In genomic region chr2:12694990-12695774, GRCh38 we compare ENCODE assay signal across 14 cellular contexts. TPM values are rescaled to one million over a fixed set of nuclear protein-coding genes. Genes with fewer than 3 reads are reported as not detected.
DNase-seq lines count a peak whose midpoint lies in the region; ATAC-seq and TF ChIP-seq lines count a peak whose summit lies in the region.
"Had no signal": no experiment of that assay in that cellular context is flagged by ENCODE, and none has a peak within 500 bp of the region (broad histone marks: within the 10 kb centered on the region; RNA-seq: fewer than 3 reads in every experiment).

No MANE protein-coding gene starts in this region.

- no peaks in the 10 kb centered on the region for H3K36me3 Mint-ChIP-seq in CD14-positive monocyte
- H3K36me3 Mint-ChIP-seq in activated CD4-positive, alpha-beta T cell treated with anti-CD3 and anti-CD28 coated beads, Interleukin-2, amount 10 ng/mL, durations not matched to agents 7 days and 5 days (ENCODE audit: low read depth) = peaks cover 13% of the 10 kb centered on the region
- H3K36me3 Mint-ChIP-seq: IgD-negative memory B cell had no signal

- H4K8ac ChIP-seq in mesenchymal stem cell (ENCODE audit: low read length) = no peak overlapping the region

- ATAC-seq in GM21360 (IDR thresholded peaks at IDR 0.05; ENCODE audit: unreplicated experiment) (peak; percentile 90), HG03175 (IDR thresholded peaks at IDR 0.05; ENCODE audit: unreplicated experiment) (peak; percentile 72)

- DNase-seq in CD14-positive monocyte (ENCODE audit: low spot score) (no peak), SKM-1 (lab: John Stamatoyannopoulos, UW; ENCODE audit: unreplicated experiment) (peak; percentile 43), colonic mucosa (no peak), mesenchymal stem cell (no peak)
- no peak for DNase-seq in NK-92 treated with Interleukin-12 subunit alpha and Interleukin-12 subunit beta, amount 100 ng/mL, for 24 hours (lab: John Stamatoyannopoulos, UW)
- no peak for DNase-seq in activated CD4-positive, alpha-beta T cell treated with anti-CD3 and anti-CD28 coated beads, Interleukin-2, amount 10 ng/mL, durations not matched to agents 7 days and 5 days
- DNase-seq: activated B cell treated with CpG ODN at 0.5 μM for 24 hours, caudate nucleus, H9 had no signal

- H3K23ac ChIP-seq in mesenchymal stem cell (ENCODE audit: low read length in 2 of 2) = no peak overlapping the region

- H3K4me1 Mint-ChIP-seq in CD14-positive monocyte = peaks cover 4% of the 10 kb centered on the region
- peaks cover 5% of the 10 kb centered on the region for H3K4me1 Mint-ChIP-seq in activated CD4-positive, alpha-beta T cell treated with anti-CD3 and anti-CD28 coated beads, Interleukin-2, amount 10 ng/mL, durations not matched to agents 7 days and 5 days
- H3K4me1 Mint-ChIP-seq: activated B cell treated with CpG ODN at 0.5 μM for 24 hours, H9 had no signal

- no peak overlapping the region for H2BK120ac ChIP-seq in mesenchymal stem cell (ENCODE audit: low read depth, low read length)

- no peak overlapping the region for H3K4ac ChIP-seq in mesenchymal stem cell (ENCODE audit: low read depth in 1 of 2, low read length in 2 of 2)

- intact Hi-C loops in CD14-positive monocyte (cut with micrococcal nuclease) (loop anchor here in 1 of 2 donors (10.0 kb wide), 1 partner anchor 530 kb away; no protein-coding TSS in a partner anchor), colonic mucosa (cut with DNase I) (no loop called here)

- H3K4me1 ChIP-seq in colonic mucosa (no peaks in the 10 kb centered on the region), mesenchymal stem cell (ENCODE audit: control insufficient read depth, insufficient read depth, low read depth, low read length) (no peaks in the 10 kb centered on the region)

- peak overlapping the region in 5 of 7 donors; percentile 51 to 85 (median 67) for H3K27ac Mint-ChIP-seq in CD14-positive monocyte
- no peak overlapping the region for H3K27ac Mint-ChIP-seq in activated CD4-positive, alpha-beta T cell treated with anti-CD3 and anti-CD28 coated beads, Interleukin-2, amount 10 ng/mL, durations not matched to agents 7 days and 5 days
- H3K27ac Mint-ChIP-seq: activated B cell treated with CpG ODN at 0.5 μM for 24 hours; activated T-helper 2 cell treated with anti-CD3 and anti-CD28 coated beads, Interferon-gamma antibody, Interleukin-2, Interleukin-4, amounts not matched to agents 10 μg/mL and 5 μg/mL and 100 μg/mL, durations not matched to agents 14 hours and 24 hours and 36 hours; H9; IgD-negative memory B cell had no signal

- peaks cover 4 to 10% (median 5%) of the 10 kb centered on the region in 3 donors for H3K27me3 Mint-ChIP-seq in CD14-positive monocyte (ENCODE audit: low read depth in 3 of 3)
- H3K27me3 Mint-ChIP-seq in activated CD4-positive, alpha-beta T cell treated with anti-CD3 and anti-CD28 coated beads, Interleukin-2, amount 10 ng/mL, durations not matched to agents 7 days and 5 days = peaks cover 12% of the 10 kb centered on the region
- H3K27me3 Mint-ChIP-seq: IgD-negative memory B cell had no signal

- CTCF ChIA-PET in activated CD4-positive, alpha-beta T cell treated with anti-CD3 and anti-CD28 coated beads, Interleukin-2, amount 10 ng/mL, durations not matched to agents 7 days and 5 days (lab: Charles Lee) = no interaction called here

- no peak overlapping the region for H3K4me2 ChIP-seq in mesenchymal stem cell (ENCODE audit: low read length, poor library complexity, severe bottlenecking)

- H3K79me1 ChIP-seq in mesenchymal stem cell (replicated peaks; ENCODE audit: low read length, poor library complexity, severe bottlenecking) = no peaks in the 10 kb centered on the region

- TF ChIP-seq CTCF in CD14-positive monocyte (IDR thresholded peaks at IDR 0.05) (peak; percentile 12), colonic mucosa (IDR thresholded peaks at IDR 0.05) (no peak)

- no peak overlapping the region for H2AK5ac ChIP-seq in mesenchymal stem cell (ENCODE audit: low read length, severe bottlenecking)

- H3K27me3 ChIP-seq in colonic mucosa (no peaks in the 10 kb centered on the region), mesenchymal stem cell (ENCODE audit: control insufficient read depth in 1 of 2, insufficient read depth in 1 of 2, low read length in 2 of 2) (no peaks in the 10 kb centered on the region)

- H2BK12ac ChIP-seq in mesenchymal stem cell (ENCODE audit: low read length in 2 of 2) = no peak overlapping the region

- no peak overlapping the region for H4K91ac ChIP-seq in mesenchymal stem cell (ENCODE audit: low read length)

- H3K14ac ChIP-seq in mesenchymal stem cell (ENCODE audit: low read length in 2 of 2) = no peak overlapping the region

- H3K9me3 Mint-ChIP-seq in CD14-positive monocyte = peaks cover 7 to 19% (median 12%) of the 10 kb centered on the region in 7 donors
- H3K9me3 Mint-ChIP-seq in activated CD4-positive, alpha-beta T cell treated with anti-CD3 and anti-CD28 coated beads, Interleukin-2, amount 10 ng/mL, durations not matched to agents 7 days and 5 days = peaks cover 18% of the 10 kb centered on the region

- no peak overlapping the region for H2BK5ac ChIP-seq in mesenchymal stem cell (ENCODE audit: low read depth, low read length, poor library complexity, severe bottlenecking)

- WGBS in mesenchymal stem cell = no CpG with 5 or more reads among the region's 1 CpG

- no peak overlapping the region for H3K27ac ChIP-seq in colonic mucosa
- H3K27ac ChIP-seq in mesenchymal stem cell (ENCODE audit: low read length, poor library complexity, severe bottlenecking) = no peak overlapping the region
- H3K27ac ChIP-seq: RWPE1 had no signal

- POLR2A ChIA-PET in activated CD4-positive, alpha-beta T cell treated with anti-CD3 and anti-CD28 coated beads, Interleukin-2, amount 10 ng/mL, durations not matched to agents 7 days and 5 days (lab: Charles Lee) = no interaction called here

- H3K4me3 ChIP-seq in colonic mucosa = no peak overlapping the region
- H3K4me3 ChIP-seq in mesenchymal stem cell (ENCODE audit: insufficient read depth in 1 of 2, low read depth in 1 of 2, low read length in 2 of 2) = no peak overlapping the region

- H3K9me3 ChIP-seq in colonic mucosa (no peaks in the 10 kb centered on the region), mesenchymal stem cell (ENCODE audit: control insufficient read depth, low read length) (peaks cover 39% of the 10 kb centered on the region)

- no peak overlapping the region for H3K18ac ChIP-seq in mesenchymal stem cell (ENCODE audit: low read depth in 1 of 2, low read length in 2 of 2)

- H3K36me3 ChIP-seq in colonic mucosa (no peaks in the 10 kb centered on the region), mesenchymal stem cell (ENCODE audit: control insufficient read depth in 1 of 2, insufficient read depth in 2 of 2, low read depth in 1 of 2, low read length in 2 of 2) (no peaks in the 10 kb centered on the region)

- no peak overlapping the region for H2AFZ ChIP-seq in mesenchymal stem cell (ENCODE audit: low read depth, low read length)

- no peak overlapping the region for H3K4me3 Mint-ChIP-seq in CD14-positive monocyte
- H3K4me3 Mint-ChIP-seq in activated CD4-positive, alpha-beta T cell treated with anti-CD3 and anti-CD28 coated beads, Interleukin-2, amount 10 ng/mL, durations not matched to agents 7 days and 5 days = no peak overlapping the region
- H3K4me3 Mint-ChIP-seq: activated B cell treated with CpG ODN at 0.5 μM for 24 hours, H9, IgD-negative memory B cell had no signal

- H2BK15ac ChIP-seq in mesenchymal stem cell (ENCODE audit: low read depth, poor library complexity, severe bottlenecking) = no peak overlapping the region

- no peak overlapping the region for H3K9ac ChIP-seq in colonic mucosa (ENCODE audit: low read depth in 2 of 2, low read length in 2 of 2)
- no peak overlapping the region for H3K9ac ChIP-seq in mesenchymal stem cell (ENCODE audit: low read length)

RNA-seq across cellular contexts. Expression of gene TRIB2, which starts 21.6 kb away (rescaled TPM):
- under 1 TPM; 0.29 to 0.51 TPM for polyA plus RNA-seq in CD14-positive monocyte
- 10 to 100 TPM; 85.4 to 96.5 TPM for total RNA-seq in activated CD4-positive, alpha-beta T cell treated with anti-CD3 and anti-CD28 coated beads, Interleukin-2, amount 10 ng/mL, durations not matched to agents 7 days and 5 days
- 10 to 100 TPM in 1 of 2 donors, 1 to 10 TPM in 1; 3.7 to 10.5 TPM for total RNA-seq in colonic mucosa
- polyA plus RNA-seq in mesenchymal stem cell (2013, experiment 1 of 2) = 70.1 TPM
- 68.9 TPM for polyA plus RNA-seq in mesenchymal stem cell (2013, experiment 2 of 2)

Comparison
In these comparisons a context has a peak if more than half of its experiments do, and no peak if none do; other contexts are left out.
1. RNA of gene TRIB2, which starts 21.6 kb away (total RNA-seq): 85.4 to 96.5 TPM in activated CD4-positive, alpha-beta T cell treated with anti-CD3 and anti-CD28 coated beads, Interleukin-2, amount 10 ng/mL, durations not matched to agents 7 days and 5 days; 3.7 to 10.5 TPM in colonic mucosa; every median in the first group is over 4 times any median in the second.